Comparison of ENCODE assay signal across 20 cellular contexts in the genomic region with DNA sequence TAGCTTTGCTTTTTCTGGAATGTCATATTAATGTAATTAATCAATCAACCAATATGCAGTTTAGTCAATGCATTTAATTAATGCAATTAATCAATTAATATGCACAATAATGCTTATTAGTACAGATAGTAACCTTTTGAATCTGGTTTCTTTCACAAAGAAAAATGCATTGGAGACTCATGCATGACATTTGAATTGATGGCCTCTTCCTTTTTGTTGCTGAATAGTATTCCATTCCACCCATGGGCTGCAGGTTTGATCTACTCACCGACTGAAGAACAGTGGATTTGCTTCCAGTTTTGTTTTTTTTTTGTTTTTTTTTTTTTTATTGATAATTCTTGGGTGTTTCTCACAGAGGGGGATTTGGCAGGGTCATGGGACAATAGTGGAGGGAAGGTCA. TPM values are rescaled to one million over a fixed set of nuclear protein-coding genes. Genes with fewer than 3 reads are reported as not detected.
"Had no signal": no experiment of that assay in that cellular context is flagged by ENCODE, and none has a peak within 500 bp of the region (broad histone marks: within the 10 kb centered on the region; RNA-seq: fewer than 3 reads in every experiment).

No MANE protein-coding gene starts in this region.

- ATAC-seq: left ventricle myocardium superior; psoas muscle; right cardiac atrium; stimulated activated effector memory CD8-positive, alpha-beta T cell treated with anti-CD3 and anti-CD28 coated beads, Interleukin-12 subunit alpha, Interleukin-12 subunit beta, amount 100 ng/mL, for 72 hours had no signal

- H3K36me3 Mint-ChIP-seq: stimulated activated effector memory CD8-positive, alpha-beta T cell treated with anti-CD3 and anti-CD28 coated beads, Interleukin-12 subunit alpha, Interleukin-12 subunit beta, amount 100 ng/mL, for 72 hours; type B pancreatic cell had no signal

- H3K9me3 ChIP-seq: lower lobe of right lung, ovary, psoas muscle, sigmoid colon, stomach, thyroid gland had no signal

- H3K9me3 Mint-ChIP-seq: stimulated activated effector memory CD8-positive, alpha-beta T cell treated with anti-CD3 and anti-CD28 coated beads, Interleukin-12 subunit alpha, Interleukin-12 subunit beta, amount 100 ng/mL, for 72 hours had no signal

- H3K4me1 ChIP-seq: psoas muscle had no signal

- H3K4me3 ChIP-seq: coronary artery, lower lobe of right lung, ovary, psoas muscle, sigmoid colon, stomach, thyroid gland had no signal

- DNase-seq: dermis blood vessel endothelial cell; hypothalamus; nucleus accumbens; ovary; psoas muscle; sigmoid colon; stimulated activated CD4-positive, alpha-beta T cell treated with anti-CD3 and anti-CD28 coated beads, Interleukin-2, amount 100 ng/mL, for 24 hours; stimulated activated CD4-positive, alpha-beta T cell treated with anti-CD3 and anti-CD28 coated beads, Interleukin-4, amount 100 ng/mL, for 24 hours; stimulated activated naive CD4-positive, alpha-beta T cell treated with Interleukin-2 at 50 U/mL for 16 hours; stomach; thyroid gland had no signal

- H3K27ac ChIP-seq: coronary artery, lower lobe of right lung, ovary, psoas muscle, sigmoid colon, stomach, thyroid gland had no signal

- H3K27me3 ChIP-seq: ovary, thyroid gland had no signal

- H3K27ac Mint-ChIP-seq: nephron, type B pancreatic cell had no signal

- H3K4me3 Mint-ChIP-seq: nephron; stimulated activated effector memory CD8-positive, alpha-beta T cell treated with anti-CD3 and anti-CD28 coated beads, Interleukin-12 subunit alpha, Interleukin-12 subunit beta, amount 100 ng/mL, for 72 hours; type B pancreatic cell had no signal

- H3K36me3 ChIP-seq: lower lobe of right lung, ovary, sigmoid colon, stomach, thyroid gland had no signal

RNA-seq across cellular contexts. Expression of gene GPR132, which starts 13.1 kb away (rescaled TPM):
- total RNA-seq: fibroblast of villous mesenchyme, myocyte had no signal
